In genomic region chr3:61861410-61861809, GRCh38 we compare ENCODE assay signal across 17 cellular contexts.
DNase-seq lines count a peak whose midpoint lies in the region; ATAC-seq and TF ChIP-seq lines count a peak whose summit lies in the region.
"Had no signal": no experiment of that assay in that cellular context is flagged by ENCODE, and none has a peak within 500 bp of the region (broad histone marks: within the 10 kb centered on the region; RNA-seq: fewer than 3 reads in every experiment).

No MANE protein-coding gene starts in this region.

- H3K9me3 Mint-ChIP-seq in GM23338 (peaks cover 7% of the 10 kb centered on the region; the same call in 1 of the 3 replicates), endothelial cell (ENCODE audit: unreplicated experiment) (no peaks in the 10 kb centered on the region)
- H3K9me3 Mint-ChIP-seq in activated naive CD4-positive, alpha-beta T cell treated with anti-CD3 and anti-CD28 coated beads, Interleukin-2, amount 50 U/mL, for 72 hours: no peaks in the 10 kb centered on the region
- H3K9me3 Mint-ChIP-seq: HFFc6 had no signal

- H3K36me3 ChIP-seq in GM23338 (ENCODE audit: insufficient read depth) (0 out of 2 replicates have a peak, but pooled peaks cover 5% of the 10 kb centered on the region), osteoblast (ENCODE audit: insufficient read depth, low read length) (no peaks in the 10 kb centered on the region)
- H3K36me3 ChIP-seq: BLaER1 had no signal

- peak overlapping the region; percentile 4; the same call in 1 of the 2 replicates for H3K4me2 ChIP-seq in GM23338
- H3K4me2 ChIP-seq in osteoblast (ENCODE audit: insufficient read depth, low read length): no peak overlapping the region
- H3K4me2 ChIP-seq: BLaER1 had no signal

- H3K27ac Mint-ChIP-seq in GM23338 (no peak overlapping the region), endothelial cell (ENCODE audit: unreplicated experiment) (peak overlapping the region; percentile 40)
- no peak overlapping the region for H3K27ac Mint-ChIP-seq in activated naive CD4-positive, alpha-beta T cell treated with anti-CD3 and anti-CD28 coated beads, Interleukin-2, amount 50 U/mL, for 72 hours
- H3K27ac Mint-ChIP-seq: CD8-positive, alpha-beta memory T cell; HFFc6; IgD-negative memory B cell had no signal

- 0 out of 2 replicates have a peak overlapping the region, but pooled peaks have one; percentile 5 for H3K27ac ChIP-seq in GM23338 (ENCODE audit: low read depth)
- no peak overlapping the region for H3K27ac ChIP-seq in osteoblast (ENCODE audit: low read depth, low read length)
- H3K27ac ChIP-seq: BLaER1 had no signal

- DNase-seq in GM23338 (ENCODE audit: low spot score) (no peak), OCI-M1 (lab: John Stamatoyannopoulos, UW) (peak; percentile 44), endothelial cell (ENCODE audit: low spot score) (no peak), osteoblast (ENCODE audit: insufficient read length, low spot score, missing footprints) (peak; percentile 3), DMS153 treated with DMSO at 0.1 percent for 48 hours (lab: John Stamatoyannopoulos, UW; ENCODE audit: unreplicated experiment) (no peak)
- no peak for DNase-seq in activated naive CD4-positive, alpha-beta T cell treated with anti-CD3 and anti-CD28 coated beads, Interleukin-2, amount 50 U/mL, for 72 hours (ENCODE audit: low spot score in 2 of 2)
- DNase-seq: 8988T; AML-193; Caco-2; CD8-positive, alpha-beta memory T cell; DMS53; HCEC 1CT; HFFc6; KG1 had no signal

- ATAC-seq in GM23338 (peak; percentile 43), GM18868 (IDR thresholded peaks at IDR 0.05; ENCODE audit: unreplicated experiment) (no peak)
- no peak for ATAC-seq in activated naive CD4-positive, alpha-beta T cell treated with anti-CD3 and anti-CD28 coated beads, Interleukin-2, amount 50 U/mL, for 72 hours

- TF ChIP-seq CTCF in GM23338 (conservative IDR thresholded peaks at IDR 0.05; ENCODE audit: low read depth in 2 of 2) (no peak), endothelial cell (IDR thresholded peaks at IDR 0.05; ENCODE audit: unreplicated experiment) (no peak), osteoblast (IDR thresholded peaks at IDR 0.05; ENCODE audit: extremely low read depth, low read depth, low read length) (no peak)

- peaks cover 38% of the 10 kb centered on the region for H3K4me1 ChIP-seq in GM23338 (ENCODE audit: insufficient read depth)
- no peaks in the 10 kb centered on the region for H3K4me1 ChIP-seq in osteoblast (ENCODE audit: insufficient read depth, low read length)
- H3K4me1 ChIP-seq: Caco-2 had no signal

- H3K27me3 ChIP-seq in GM23338 (ENCODE audit: insufficient read depth) (no peaks in the 10 kb centered on the region), osteoblast (ENCODE audit: insufficient read depth, low read length) (no peaks in the 10 kb centered on the region)
- H3K27me3 ChIP-seq: BLaER1 had no signal

- H3K4me3 ChIP-seq in GM23338 (no peak overlapping the region), osteoblast (ENCODE audit: insufficient read depth, low read length) (no peak overlapping the region)
- H3K4me3 ChIP-seq: BLaER1 had no signal

- peaks cover 10% of the 10 kb centered on the region; the same call in 1 of the 2 replicates for H4K20me1 ChIP-seq in GM23338 (replicated peaks; ENCODE audit: insufficient read depth)
- peaks cover 23% of the 10 kb centered on the region for H4K20me1 ChIP-seq in osteoblast (ENCODE audit: insufficient read depth, low read length)

- H3K27me3 Mint-ChIP-seq in GM23338 (ENCODE audit: insufficient read depth, low read depth, poor library complexity) (no peaks in the 10 kb centered on the region), endothelial cell (ENCODE audit: unreplicated experiment) (peaks cover 4% of the 10 kb centered on the region)
- H3K27me3 Mint-ChIP-seq: CD8-positive, alpha-beta memory T cell; IgD-negative memory B cell had no signal

- H3K36me3 Mint-ChIP-seq in GM23338 (ENCODE audit: low read depth) (peaks cover 14% of the 10 kb centered on the region; the same call in 2 of the 3 replicates), endothelial cell (ENCODE audit: low read depth, unreplicated experiment) (no peaks in the 10 kb centered on the region)
- H3K36me3 Mint-ChIP-seq in activated naive CD4-positive, alpha-beta T cell treated with anti-CD3 and anti-CD28 coated beads, Interleukin-2, amount 50 U/mL, for 72 hours: no peaks in the 10 kb centered on the region
- H3K36me3 Mint-ChIP-seq: CD8-positive, alpha-beta memory T cell; IgD-negative memory B cell had no signal

- no peaks in the 10 kb centered on the region for H3K9me2 ChIP-seq in GM23338 (ENCODE audit: insufficient read depth)

- H3K4me1 Mint-ChIP-seq in GM23338 (peaks cover 66% of the 10 kb centered on the region), endothelial cell (ENCODE audit: unreplicated experiment) (peaks cover 27% of the 10 kb centered on the region)
- H3K4me1 Mint-ChIP-seq: CD8-positive, alpha-beta memory T cell had no signal

- H3F3A ChIP-seq in GM23338 (replicated peaks; ENCODE audit: low read depth): no peaks in the 10 kb centered on the region

- H3K9me3 ChIP-seq in osteoblast (ENCODE audit: low read depth, low read length): no peaks in the 10 kb centered on the region
- H3K9me3 ChIP-seq: BLaER1, Caco-2 had no signal

- H3K4me3 Mint-ChIP-seq in GM23338 (no peak overlapping the region; the same call in 2 of the 3 replicates), endothelial cell (ENCODE audit: unreplicated experiment) (no peak overlapping the region)
- H3K4me3 Mint-ChIP-seq: CD8-positive, alpha-beta memory T cell; HFFc6; IgD-negative memory B cell had no signal

- H2AFZ ChIP-seq in GM23338 (no peak overlapping the region), osteoblast (ENCODE audit: low read length) (no peak overlapping the region)

- H3K79me2 ChIP-seq in GM23338 (replicated peaks; ENCODE audit: insufficient read depth): peaks cover 86% of the 10 kb centered on the region
- H3K79me2 ChIP-seq in osteoblast (ENCODE audit: insufficient read depth, low read length): peaks cover 10% of the 10 kb centered on the region

TF ChIP-seq in GM23338, 12 proteins besides CTCF, POLR2A, EP300 and RAD21 (continues in another document):
- TF ChIP-seq NANOG (IDR thresholded peaks at IDR 0.05; ENCODE audit: borderline replicate concordance) (no peak), STAT1 (IDR thresholded peaks at IDR 0.05; ENCODE audit: unreplicated experiment) (no peak), EZH2phosphoT487 (IDR thresholded peaks at IDR 0.05; ENCODE audit: unreplicated experiment) (no peak), ZNF331 (CRISPR knock-in tag; IDR thresholded peaks at IDR 0.05; ENCODE audit: low read depth) (no peak), ZNF462 (CRISPR knock-in tag; IDR thresholded peaks at IDR 0.05) (no peak)

Comparison
In these comparisons a context has a peak if more than half of its experiments do, and no peak if none do; other contexts are left out.
1. DNase-seq: peak in OCI-M1 (single experiment) and osteoblast (single experiment); none in GM23338 (single experiment), endothelial cell (single experiment), activated naive CD4-positive, alpha-beta T cell treated with anti-CD3 and anti-CD28 coated beads, Interleukin-2, amount 50 U/mL, for 72 hours (0 of 2) and DMS153 treated with DMSO at 0.1 percent for 48 hours (single experiment).